1 cellular context compared by ENCODE assay signal in the genomic region with DNA sequence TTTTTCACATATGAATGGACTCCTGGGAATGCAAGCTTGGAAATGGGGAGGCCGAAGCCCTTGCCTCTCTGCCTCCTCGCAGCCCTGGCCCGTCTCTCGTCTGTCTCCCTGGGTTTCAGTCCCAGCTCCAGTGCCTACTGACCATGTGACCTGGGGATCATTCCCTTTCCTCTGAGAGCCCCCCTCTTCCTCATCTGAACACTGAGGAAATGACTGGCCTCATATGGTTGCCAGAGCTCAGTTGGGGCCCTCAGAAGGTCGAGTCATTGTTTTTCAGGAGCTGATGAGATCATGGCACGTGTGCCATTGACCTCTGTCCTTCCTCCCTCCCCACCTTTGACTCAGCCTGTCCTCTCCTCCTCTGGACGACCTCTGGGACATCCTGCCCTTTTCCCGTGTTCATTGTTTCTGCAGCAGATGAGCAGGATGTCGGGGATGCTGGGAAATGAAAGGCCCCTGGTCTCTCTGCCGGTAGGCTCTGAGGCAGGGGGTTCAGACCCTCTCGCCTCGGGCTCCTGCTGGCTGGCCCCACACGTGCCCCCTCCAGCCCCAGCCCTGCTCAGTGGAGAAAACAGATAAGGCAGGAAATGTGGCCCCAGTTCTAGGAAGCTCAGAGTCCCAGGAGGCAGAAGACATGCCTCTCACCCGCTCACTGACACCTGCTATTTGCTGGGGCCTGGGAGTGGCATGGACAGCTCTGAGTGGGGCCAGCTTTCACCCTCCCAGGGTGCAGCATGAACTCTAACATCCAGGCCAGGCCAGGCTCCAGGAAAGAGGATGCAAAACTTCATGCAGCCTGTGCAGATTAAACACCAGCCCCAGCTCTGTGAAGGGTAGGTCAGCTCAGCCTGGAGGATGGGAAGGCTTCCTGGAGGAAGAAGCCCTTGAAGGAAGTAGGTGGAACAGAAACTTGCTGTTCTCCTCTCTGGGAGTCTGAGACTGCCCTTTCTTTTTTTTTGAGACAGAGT.
TF ChIP-seq lines count a peak whose summit lies in the region.

No MANE protein-coding gene starts in this region.

TF ChIP-seq in K562, 482 proteins besides CTCF, POLR2A, EP300 and RAD21 (continued from another document and continues in another):
- TF ChIP-seq TEAD4 (IDR thresholded peaks at IDR 0.05; ENCODE audit: low read length) (peak; percentile 24; the same call in 1 of the 2 replicates), TEAD4 (CRISPR knock-in tag; IDR thresholded peaks at IDR 0.05; ENCODE audit: borderline replicate concordance) (no peak), ZNF717 (CRISPR knock-in tag; IDR thresholded peaks at IDR 0.05) (no peak), RFX5 (IDR thresholded peaks at IDR 0.05; ENCODE audit: low read depth, low read length) (no peak), E2F3 (CRISPR knock-in tag; IDR thresholded peaks at IDR 0.05) (peak; percentile 62), MAFK (IDR thresholded peaks at IDR 0.05; ENCODE audit: low read length) (0 out of 2 replicates have a peak, but pooled peaks have one; percentile 51), BCL6 (CRISPR knock-in tag; IDR thresholded peaks at IDR 0.05) (no peak), NEUROD1 (IDR thresholded peaks at IDR 0.05; ENCODE audit: borderline replicate concordance, low read depth, low read length, partially characterized antibody) (peak; percentile 69), MYBL2 (IDR thresholded peaks at IDR 0.05; ENCODE audit: low read depth) (no peak), MYBL2 (CRISPR knock-in tag; IDR thresholded peaks at IDR 0.05; ENCODE audit: borderline replicate concordance) (no peak), NR1H2 (CRISPR knock-in tag; IDR thresholded peaks at IDR 0.05) (peak; percentile 98), HNRNPK (IDR thresholded peaks at IDR 0.05; ENCODE audit: low read depth, low read length, poor library complexity, severe bottlenecking) (no peak), MED1 (CRISPR knock-in tag; IDR thresholded peaks at IDR 0.05; ENCODE audit: borderline replicate concordance) (no peak), TCF3 (CRISPR knock-in tag; IDR thresholded peaks at IDR 0.05) (peak; percentile 79), GTF2F1 (IDR thresholded peaks at IDR 0.05; ENCODE audit: low read depth, low read length) (no peak), CBX8 (IDR thresholded peaks at IDR 0.05; ENCODE audit: borderline replicate concordance, extremely low read depth, low read depth, low read length, poor library complexity, severe bottlenecking) (no peak), ETV6 (IDR thresholded peaks at IDR 0.05; ENCODE audit: borderline replicate concordance in 1 of 2, low read depth in 2 of 2, low read length in 1 of 2) (peak in 1 of 2 experiments; percentile 63; a peak in 2 of 4 replicates), ETV6 (CRISPR knock-in tag; IDR thresholded peaks at IDR 0.05; ENCODE audit: borderline replicate concordance) (no peak), NFIC (IDR thresholded peaks at IDR 0.05) (peak; percentile 47; the same call in 1 of the 2 replicates), MXI1 (IDR thresholded peaks at IDR 0.05; ENCODE audit: low read depth, low read length) (peak; percentile 53; the same call in 1 of the 2 replicates), NR4A1 (CRISPR knock-in tag; IDR thresholded peaks at IDR 0.05) (peak; percentile 17; the same call in 1 of the 2 replicates), NR4A1 (tag; IDR thresholded peaks at IDR 0.05) (peak; percentile 95), OTX1 (CRISPR knock-in tag; IDR thresholded peaks at IDR 0.05) (no peak; the same call in 1 of the 2 replicates)
- TF ChIP-seq, protein P1, sequence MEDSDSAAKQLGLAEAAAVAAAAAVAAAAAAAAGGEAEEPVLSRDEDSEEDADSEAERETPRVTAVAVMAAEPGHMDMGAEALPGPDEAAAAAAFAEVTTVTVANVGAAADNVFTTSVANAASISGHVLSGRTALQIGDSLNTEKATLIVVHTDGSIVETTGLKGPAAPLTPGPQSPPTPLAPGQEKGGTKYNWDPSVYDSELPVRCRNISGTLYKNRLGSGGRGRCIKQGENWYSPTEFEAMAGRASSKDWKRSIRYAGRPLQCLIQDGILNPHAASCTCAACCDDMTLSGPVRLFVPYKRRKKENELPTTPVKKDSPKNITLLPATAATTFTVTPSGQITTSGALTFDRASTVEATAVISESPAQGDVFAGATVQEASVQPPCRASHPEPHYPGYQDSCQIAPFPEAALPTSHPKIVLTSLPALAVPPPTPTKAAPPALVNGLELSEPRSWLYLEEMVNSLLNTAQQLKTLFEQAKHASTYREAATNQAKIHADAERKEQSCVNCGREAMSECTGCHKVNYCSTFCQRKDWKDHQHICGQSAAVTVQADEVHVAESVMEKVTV (CRISPR knock-in tag; IDR thresholded peaks at IDR 0.05), result no peak
- TF ChIP-seq, protein P2, sequence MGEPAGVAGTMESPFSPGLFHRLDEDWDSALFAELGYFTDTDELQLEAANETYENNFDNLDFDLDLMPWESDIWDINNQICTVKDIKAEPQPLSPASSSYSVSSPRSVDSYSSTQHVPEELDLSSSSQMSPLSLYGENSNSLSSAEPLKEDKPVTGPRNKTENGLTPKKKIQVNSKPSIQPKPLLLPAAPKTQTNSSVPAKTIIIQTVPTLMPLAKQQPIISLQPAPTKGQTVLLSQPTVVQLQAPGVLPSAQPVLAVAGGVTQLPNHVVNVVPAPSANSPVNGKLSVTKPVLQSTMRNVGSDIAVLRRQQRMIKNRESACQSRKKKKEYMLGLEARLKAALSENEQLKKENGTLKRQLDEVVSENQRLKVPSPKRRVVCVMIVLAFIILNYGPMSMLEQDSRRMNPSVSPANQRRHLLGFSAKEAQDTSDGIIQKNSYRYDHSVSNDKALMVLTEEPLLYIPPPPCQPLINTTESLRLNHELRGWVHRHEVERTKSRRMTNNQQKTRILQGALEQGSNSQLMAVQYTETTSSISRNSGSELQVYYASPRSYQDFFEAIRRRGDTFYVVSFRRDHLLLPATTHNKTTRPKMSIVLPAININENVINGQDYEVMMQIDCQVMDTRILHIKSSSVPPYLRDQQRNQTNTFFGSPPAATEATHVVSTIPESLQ (CRISPR knock-in tag; IDR thresholded peaks at IDR 0.05), result peak; percentile 91
- TF ChIP-seq, protein P3, sequence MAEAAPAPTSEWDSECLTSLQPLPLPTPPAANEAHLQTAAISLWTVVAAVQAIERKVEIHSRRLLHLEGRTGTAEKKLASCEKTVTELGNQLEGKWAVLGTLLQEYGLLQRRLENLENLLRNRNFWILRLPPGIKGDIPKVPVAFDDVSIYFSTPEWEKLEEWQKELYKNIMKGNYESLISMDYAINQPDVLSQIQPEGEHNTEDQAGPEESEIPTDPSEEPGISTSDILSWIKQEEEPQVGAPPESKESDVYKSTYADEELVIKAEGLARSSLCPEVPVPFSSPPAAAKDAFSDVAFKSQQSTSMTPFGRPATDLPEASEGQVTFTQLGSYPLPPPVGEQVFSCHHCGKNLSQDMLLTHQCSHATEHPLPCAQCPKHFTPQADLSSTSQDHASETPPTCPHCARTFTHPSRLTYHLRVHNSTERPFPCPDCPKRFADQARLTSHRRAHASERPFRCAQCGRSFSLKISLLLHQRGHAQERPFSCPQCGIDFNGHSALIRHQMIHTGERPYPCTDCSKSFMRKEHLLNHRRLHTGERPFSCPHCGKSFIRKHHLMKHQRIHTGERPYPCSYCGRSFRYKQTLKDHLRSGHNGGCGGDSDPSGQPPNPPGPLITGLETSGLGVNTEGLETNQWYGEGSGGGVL (CRISPR knock-in tag; IDR thresholded peaks at IDR 0.05), result no peak
- TF ChIP-seq, protein P4, sequence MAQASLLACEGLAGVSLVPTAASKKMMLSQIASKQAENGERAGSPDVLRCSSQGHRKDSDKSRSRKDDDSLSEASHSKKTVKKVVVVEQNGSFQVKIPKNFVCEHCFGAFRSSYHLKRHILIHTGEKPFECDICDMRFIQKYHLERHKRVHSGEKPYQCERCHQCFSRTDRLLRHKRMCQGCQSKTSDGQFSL (CRISPR knock-in tag; IDR thresholded peaks at IDR 0.05), result no peak
- TF ChIP-seq, protein P4 (tag; IDR thresholded peaks at IDR 0.05), result peak in 1 of 2 experiments; percentile 63; a peak in 1 of 4 replicates
- TF ChIP-seq, protein P5, sequence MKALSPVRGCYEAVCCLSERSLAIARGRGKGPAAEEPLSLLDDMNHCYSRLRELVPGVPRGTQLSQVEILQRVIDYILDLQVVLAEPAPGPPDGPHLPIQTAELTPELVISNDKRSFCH (CRISPR knock-in tag; IDR thresholded peaks at IDR 0.05), result no peak
- TF ChIP-seq, protein P5 (tag; IDR thresholded peaks at IDR 0.05), result peak; percentile 87
- TF ChIP-seq, protein P6, sequence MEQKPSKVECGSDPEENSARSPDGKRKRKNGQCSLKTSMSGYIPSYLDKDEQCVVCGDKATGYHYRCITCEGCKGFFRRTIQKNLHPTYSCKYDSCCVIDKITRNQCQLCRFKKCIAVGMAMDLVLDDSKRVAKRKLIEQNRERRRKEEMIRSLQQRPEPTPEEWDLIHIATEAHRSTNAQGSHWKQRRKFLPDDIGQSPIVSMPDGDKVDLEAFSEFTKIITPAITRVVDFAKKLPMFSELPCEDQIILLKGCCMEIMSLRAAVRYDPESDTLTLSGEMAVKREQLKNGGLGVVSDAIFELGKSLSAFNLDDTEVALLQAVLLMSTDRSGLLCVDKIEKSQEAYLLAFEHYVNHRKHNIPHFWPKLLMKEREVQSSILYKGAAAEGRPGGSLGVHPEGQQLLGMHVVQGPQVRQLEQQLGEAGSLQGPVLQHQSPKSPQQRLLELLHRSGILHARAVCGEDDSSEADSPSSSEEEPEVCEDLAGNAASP (IDR thresholded peaks at IDR 0.05), result no peak
- TF ChIP-seq, protein P7, sequence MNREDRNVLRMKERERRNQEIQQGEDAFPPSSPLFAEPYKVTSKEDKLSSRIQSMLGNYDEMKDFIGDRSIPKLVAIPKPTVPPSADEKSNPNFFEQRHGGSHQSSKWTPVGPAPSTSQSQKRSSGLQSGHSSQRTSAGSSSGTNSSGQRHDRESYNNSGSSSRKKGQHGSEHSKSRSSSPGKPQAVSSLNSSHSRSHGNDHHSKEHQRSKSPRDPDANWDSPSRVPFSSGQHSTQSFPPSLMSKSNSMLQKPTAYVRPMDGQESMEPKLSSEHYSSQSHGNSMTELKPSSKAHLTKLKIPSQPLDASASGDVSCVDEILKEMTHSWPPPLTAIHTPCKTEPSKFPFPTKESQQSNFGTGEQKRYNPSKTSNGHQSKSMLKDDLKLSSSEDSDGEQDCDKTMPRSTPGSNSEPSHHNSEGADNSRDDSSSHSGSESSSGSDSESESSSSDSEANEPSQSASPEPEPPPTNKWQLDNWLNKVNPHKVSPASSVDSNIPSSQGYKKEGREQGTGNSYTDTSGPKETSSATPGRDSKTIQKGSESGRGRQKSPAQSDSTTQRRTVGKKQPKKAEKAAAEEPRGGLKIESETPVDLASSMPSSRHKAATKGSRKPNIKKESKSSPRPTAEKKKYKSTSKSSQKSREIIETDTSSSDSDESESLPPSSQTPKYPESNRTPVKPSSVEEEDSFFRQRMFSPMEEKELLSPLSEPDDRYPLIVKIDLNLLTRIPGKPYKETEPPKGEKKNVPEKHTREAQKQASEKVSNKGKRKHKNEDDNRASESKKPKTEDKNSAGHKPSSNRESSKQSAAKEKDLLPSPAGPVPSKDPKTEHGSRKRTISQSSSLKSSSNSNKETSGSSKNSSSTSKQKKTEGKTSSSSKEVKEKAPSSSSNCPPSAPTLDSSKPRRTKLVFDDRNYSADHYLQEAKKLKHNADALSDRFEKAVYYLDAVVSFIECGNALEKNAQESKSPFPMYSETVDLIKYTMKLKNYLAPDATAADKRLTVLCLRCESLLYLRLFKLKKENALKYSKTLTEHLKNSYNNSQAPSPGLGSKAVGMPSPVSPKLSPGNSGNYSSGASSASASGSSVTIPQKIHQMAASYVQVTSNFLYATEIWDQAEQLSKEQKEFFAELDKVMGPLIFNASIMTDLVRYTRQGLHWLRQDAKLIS (CRISPR knock-in tag; IDR thresholded peaks at IDR 0.05), result no peak; the same call in 1 of the 2 replicates
